21 cellular contexts compared by ENCODE assay signal in the genomic region with DNA sequence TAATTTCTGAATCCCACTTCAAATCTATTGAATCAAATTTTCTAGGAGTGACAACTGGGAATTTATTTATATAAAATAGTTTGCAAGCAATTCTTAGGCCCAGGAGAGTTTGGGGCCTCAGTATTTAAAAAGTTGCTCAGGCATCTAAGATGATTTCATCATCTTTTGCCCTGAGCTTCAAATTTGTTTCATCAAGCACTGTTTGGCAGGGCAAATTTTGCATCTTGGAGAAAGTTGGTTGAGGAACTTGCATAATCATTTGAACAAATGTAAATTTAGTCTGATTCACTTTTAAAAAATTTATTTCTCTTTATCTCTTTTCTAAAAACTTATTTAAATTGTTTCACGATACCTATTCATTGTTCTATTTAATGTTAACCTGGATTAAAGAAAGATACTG.
"Had no signal": no experiment of that assay in that cellular context is flagged by ENCODE, and none has a peak within 500 bp of the region (broad histone marks: within the 10 kb centered on the region; RNA-seq: fewer than 3 reads in every experiment).

No MANE protein-coding gene starts in this region.

- H2AFZ ChIP-seq: neural progenitor cell had no signal

- H3K9me3 ChIP-seq: gastrocnemius medialis, heart right ventricle, ovary, right atrium auricular region, sigmoid colon, stomach, thoracic aorta, transverse colon had no signal

- H3K4me2 ChIP-seq: neural progenitor cell had no signal

- H3K9ac ChIP-seq: neural progenitor cell had no signal

- ATAC-seq: esophagus mucosa; gastrocnemius medialis; heart right ventricle; left lobe of liver; natural killer cell treated with Interleukin-12 subunit alpha and Interleukin-12 subunit beta and Interleukin-15 and Interleukin-18, amount 100 ng/mL, for 72 hours had no signal

- H3K4me1 ChIP-seq: gastrocnemius medialis, heart right ventricle, neural progenitor cell, right atrium auricular region, sigmoid colon, stomach had no signal

- H3K4me3 ChIP-seq: coronary artery, dorsolateral prefrontal cortex, gastrocnemius medialis, heart right ventricle, neural progenitor cell, ovary, right atrium auricular region, sigmoid colon, stomach, thoracic aorta, transverse colon had no signal

- H3K36me3 ChIP-seq: gastrocnemius medialis, heart right ventricle, neural progenitor cell, ovary, right atrium auricular region, sigmoid colon, stomach, thoracic aorta, transverse colon had no signal

- H3K27ac ChIP-seq: coronary artery, dorsolateral prefrontal cortex, gastrocnemius medialis, heart right ventricle, neural progenitor cell, ovary, right atrium auricular region, sigmoid colon, stomach, thoracic aorta, transverse colon had no signal

- H3K27me3 ChIP-seq: dorsolateral prefrontal cortex, gastrocnemius medialis, heart right ventricle, neural progenitor cell, ovary, right atrium auricular region, sigmoid colon, stomach, transverse colon had no signal

- DNase-seq: dorsolateral prefrontal cortex; effector CD8-positive, alpha-beta T cell; gastrocnemius medialis; heart right ventricle; islet precursor cell; nucleus accumbens; ovary; sigmoid colon; small intestine; stimulated activated CD4-positive, alpha-beta T cell treated with anti-CD3 and anti-CD28 coated beads, Interleukin-12 subunit alpha, Interleukin-12 subunit beta, amount 100 ng/mL, for 4 hours; stimulated activated naive CD4-positive, alpha-beta T cell; stomach; substantia nigra; transverse colon had no signal
